In the genomic region with DNA sequence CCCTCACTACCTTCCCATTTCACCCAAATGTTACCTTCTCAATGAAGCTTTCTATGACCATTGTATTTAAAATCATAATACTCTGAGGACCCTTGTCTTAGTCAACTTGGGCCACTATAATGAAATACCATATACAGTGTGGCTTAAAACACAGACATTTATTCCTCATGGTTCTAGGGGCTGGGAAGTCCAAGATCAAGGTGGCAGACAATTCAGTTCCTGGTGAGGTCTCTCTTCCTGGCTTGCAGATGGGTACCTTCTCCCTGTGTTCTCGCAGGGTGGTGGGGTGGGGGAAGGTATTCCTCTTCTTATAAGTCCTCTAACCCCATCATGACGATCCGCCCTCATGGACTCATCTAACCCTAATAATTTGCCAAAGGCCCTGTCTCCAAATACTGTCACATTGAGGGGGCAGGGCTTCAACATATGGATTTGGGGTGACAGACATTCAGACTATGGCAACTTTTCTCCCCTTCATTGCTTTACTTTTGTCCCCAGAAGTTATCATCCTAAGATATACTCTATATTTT, we compare ENCODE assay signal across 23 cellular contexts.
DNase-seq lines count a peak whose midpoint lies in the region; ATAC-seq, FAIRE-seq and TF ChIP-seq lines count a peak whose summit lies in the region.
"Had no signal": no experiment of that assay in that cellular context is flagged by ENCODE, and none has a peak within 500 bp of the region (broad histone marks: within the 10 kb centered on the region; RNA-seq: fewer than 3 reads in every experiment).

No MANE protein-coding gene starts in this region.

- no peak overlapping the region for H3K9ac ChIP-seq in HepG2 (ENCODE audit: insufficient read depth, low read depth, low read length)
- H3K9ac ChIP-seq: BLaER1 treated with 17β-estradiol and CSF1 and Interleukin-3, amounts not matched to agents 10 nM and 100 nM had no signal

- in situ Hi-C loops in HepG2 (cut with HindIII; ENCODE audit: extremely low pct_ligation_motif_present, low pct_unique_long_range_greater_than_20kb), result no loop called here

- H3K4me3 Mint-ChIP-seq in activated CD8-positive, alpha-beta memory T cell treated with anti-CD3 and anti-CD28 coated beads, Interleukin-2, amount 10 ng/mL, durations not matched to agents 7 days and 5 days, result no peak overlapping the region
- no peak overlapping the region for H3K4me3 Mint-ChIP-seq in activated T-cell treated with anti-CD3 and anti-CD28 coated beads, Interleukin-2, amount 50 U/mL, for 72 hours
- H3K4me3 Mint-ChIP-seq: B cell; CD4-positive, alpha-beta T cell; CD8-positive, alpha-beta T cell had no signal

- no peaks in the 10 kb centered on the region for H3K79me2 ChIP-seq in HepG2 (ENCODE audit: insufficient read depth, low read length)

- no peaks in the 10 kb centered on the region for H3K27me3 ChIP-seq in HepG2 (ENCODE audit: control insufficient read depth in 1 of 2, insufficient read depth in 2 of 2, low read length in 2 of 2)
- no peaks in the 10 kb centered on the region for H3K27me3 ChIP-seq in right lobe of liver
- no peaks in the 10 kb centered on the region for H3K27me3 ChIP-seq in esophagus muscularis mucosa
- H3K27me3 ChIP-seq: BLaER1 treated with 17β-estradiol and CSF1 and Interleukin-3, amounts not matched to agents 10 nM and 100 nM had no signal

- 69% methylated on average over 3 of the region's 3 CpGs for WGBS in HepG2 (ENCODE audit: low lambda C conversion rate)
- WGBS in right lobe of liver (ENCODE audit: insufficient coverage, low coverage, low lambda C conversion rate, missing lambda C conversion rate), result 86% methylated on average over 1 of the region's 3 CpGs
- 96% methylated on average over 3 of the region's 3 CpGs for WGBS in esophagus muscularis mucosa

- no peaks in the 10 kb centered on the region for H3K4me1 Mint-ChIP-seq in activated CD8-positive, alpha-beta memory T cell treated with anti-CD3 and anti-CD28 coated beads, Interleukin-2, amount 10 ng/mL, durations not matched to agents 7 days and 5 days
- H3K4me1 Mint-ChIP-seq in activated T-cell treated with anti-CD3 and anti-CD28 coated beads, Interleukin-2, amount 50 U/mL, for 72 hours (ENCODE audit: low read depth), result no peaks in the 10 kb centered on the region
- H3K4me1 Mint-ChIP-seq: B cell had no signal

- TF ChIP-seq EP300 in HepG2 (IDR thresholded peaks at IDR 0.05; ENCODE audit: low read depth in 2 of 2, low read length in 2 of 2), result no peak
- no peak for TF ChIP-seq EP300 in HepG2 (CRISPR knock-in tag; IDR thresholded peaks at IDR 0.05; ENCODE audit: borderline replicate concordance)
- TF ChIP-seq EP300 in esophagus muscularis mucosa (IDR thresholded peaks at IDR 0.05), result no peak

- TF ChIP-seq RAD21 in HepG2 (CRISPR knock-in tag; IDR thresholded peaks at IDR 0.05), result no peak

- intact Hi-C loops in HepG2 (cut with micrococcal nuclease; ENCODE audit: unreplicated experiment), result no loop called here
- intact Hi-C loops in right lobe of liver (cut with DNase I), result no loop called here
- intact Hi-C loops in esophagus muscularis mucosa (cut with DNase I), result no loop called here

- FAIRE-seq in HepG2 (lab: Jason Lieb, UNC), result no peak
- FAIRE-seq: A549, D721Med, G401.6, GM12878, GM12892, GM18507 had no signal

- DNase-seq in activated CD8-positive, alpha-beta memory T cell treated with anti-CD3 and anti-CD28 coated beads for 24 hours, result peak; percentile 15
- no peak for DNase-seq in activated CD8-positive, alpha-beta memory T cell treated with anti-CD3 and anti-CD28 coated beads, Interleukin-2, amount 10 ng/mL, durations not matched to agents 7 days and 5 days
- DNase-seq in HepG2 (ENCODE audit: low spot score) (no peak), right lobe of liver (no peak), esophagus muscularis mucosa (ENCODE audit: extremely low spot score) (peak; percentile 78), GDM1 (lab: John Stamatoyannopoulos, UW) (no peak)
- no peak for DNase-seq in activated T-cell treated with anti-CD3 and anti-CD28 coated beads, Interleukin-2, amount 50 U/mL, for 72 hours
- DNase-seq: AML-193; Caco-2; Calu3; CD4-positive, alpha-beta T cell; CD8-positive, alpha-beta T cell; DMS79 treated with DMSO at 0.1 percent for 48 hours had no signal

- H2AFZ ChIP-seq in HepG2 (ENCODE audit: low read length), result no peak overlapping the region

- H3K9me3 ChIP-seq in HepG2 (ENCODE audit: low read length) (no peaks in the 10 kb centered on the region), right lobe of liver (no peaks in the 10 kb centered on the region), esophagus muscularis mucosa (peaks cover 0 to 9% (median 0%) of the 10 kb centered on the region in 4 donors)
- H3K9me3 ChIP-seq: A549, Caco-2 had no signal

- H3K36me3 Mint-ChIP-seq in activated CD8-positive, alpha-beta memory T cell treated with anti-CD3 and anti-CD28 coated beads, Interleukin-2, amount 10 ng/mL, durations not matched to agents 7 days and 5 days, result peaks cover 3% of the 10 kb centered on the region
- peaks cover 4 to 11% of the 10 kb centered on the region in 2 donors for H3K36me3 Mint-ChIP-seq in activated T-cell treated with anti-CD3 and anti-CD28 coated beads, Interleukin-2, amount 50 U/mL, for 72 hours (ENCODE audit: insufficient read depth in 2 of 2)

- no peaks in the 10 kb centered on the region for H3K27me3 Mint-ChIP-seq in activated CD8-positive, alpha-beta memory T cell treated with anti-CD3 and anti-CD28 coated beads, Interleukin-2, amount 10 ng/mL, durations not matched to agents 7 days and 5 days
- H3K27me3 Mint-ChIP-seq in activated T-cell treated with anti-CD3 and anti-CD28 coated beads, Interleukin-2, amount 50 U/mL, for 72 hours (ENCODE audit: low read depth), result no peaks in the 10 kb centered on the region
- H3K27me3 Mint-ChIP-seq: CD4-positive, alpha-beta T cell had no signal

- no peak overlapping the region for H3K4me3 ChIP-seq in HepG2 (replicated peaks in 1 of 3; ENCODE audit: insufficient read depth in 1 of 3, low read depth in 2 of 3, low read length in 3 of 3)
- H3K4me3 ChIP-seq in right lobe of liver, result no peak overlapping the region
- no peak overlapping the region for H3K4me3 ChIP-seq in esophagus muscularis mucosa
- H3K4me3 ChIP-seq: A549; BLaER1 treated with 17β-estradiol and CSF1 and Interleukin-3, amounts not matched to agents 10 nM and 100 nM; GM12878 had no signal

- BruUV-seq in HepG2 (replicated peaks; lab: Mats Ljungman, UMichigan), result no TSS peak

- POLR2A ChIA-PET in HepG2 (lab: Yijun Ruan, JAX), result no interaction called here

- CTCF ChIA-PET in activated CD8-positive, alpha-beta memory T cell treated with anti-CD3 and anti-CD28 coated beads, Interleukin-2, amount 10 ng/mL, durations not matched to agents 7 days and 5 days (lab: Charles Lee), result no interaction called here
- CTCF ChIA-PET in HepG2 (lab: Yijun Ruan, JAX; ENCODE audit: low intra/inter-chr PET ratio, low total read pairs), result no interaction called here

- no peak for ATAC-seq in activated CD8-positive, alpha-beta memory T cell treated with anti-CD3 and anti-CD28 coated beads, Interleukin-2, amount 10 ng/mL, durations not matched to agents 7 days and 5 days
- no peak for ATAC-seq in HepG2
- no peak for ATAC-seq in right lobe of liver
- ATAC-seq in activated T-cell treated with anti-CD3 and anti-CD28 coated beads, Interleukin-2, amount 50 U/mL, for 72 hours (replicated peaks in 1 of 2), result no peak
- ATAC-seq: A549; CD8-positive, alpha-beta T cell; GM12878 had no signal

- H3K36me3 ChIP-seq in HepG2 (replicated peaks in 1 of 2; ENCODE audit: control insufficient read depth in 1 of 2, insufficient read depth in 2 of 2, low read length in 2 of 2) (no peaks in the 10 kb centered on the region), right lobe of liver (no peaks in the 10 kb centered on the region), esophagus muscularis mucosa (no peaks in the 10 kb centered on the region)

- H3K4me1 ChIP-seq in HepG2 (ENCODE audit: insufficient read depth, low read length) (peaks cover 39% of the 10 kb centered on the region), right lobe of liver (peaks cover 0 to 59% (median 14%) of the 10 kb centered on the region in 4 donors), esophagus muscularis mucosa (no peaks in the 10 kb centered on the region)
- H3K4me1 ChIP-seq: A549, Caco-2 had no signal

- H3K27ac ChIP-seq in HepG2 (ENCODE audit: extremely low read length, insufficient read depth, low read length) (no peak overlapping the region), right lobe of liver (no peak overlapping the region), esophagus muscularis mucosa (replicated peaks in 1 of 4) (no peak overlapping the region)
- H3K27ac ChIP-seq: 22Rv1, A549, C4-2B had no signal

- H3K4me2 ChIP-seq in HepG2 (ENCODE audit: low read depth, low read length), result no peak overlapping the region
- H3K4me2 ChIP-seq: A549 had no signal

- no peak overlapping the region for H3K27ac Mint-ChIP-seq in activated CD8-positive, alpha-beta memory T cell treated with anti-CD3 and anti-CD28 coated beads, Interleukin-2, amount 10 ng/mL, durations not matched to agents 7 days and 5 days
- H3K27ac Mint-ChIP-seq in activated T-cell treated with anti-CD3 and anti-CD28 coated beads, Interleukin-2, amount 50 U/mL, for 72 hours, result no peak overlapping the region
- H3K27ac Mint-ChIP-seq: B cell; CD4-positive, alpha-beta T cell; CD8-positive, alpha-beta T cell had no signal

- no peak for TF ChIP-seq POLR2A in HepG2 (IDR thresholded peaks at IDR 0.05; ENCODE audit: insufficient read depth in 1 of 2, low read depth in 2 of 2, low read length in 2 of 2)
- TF ChIP-seq POLR2A in right lobe of liver (IDR thresholded peaks at IDR 0.05), result no peak
- TF ChIP-seq POLR2A in esophagus muscularis mucosa (IDR thresholded peaks at IDR 0.05; ENCODE audit: low read depth), result no peak

- H3K9me3 Mint-ChIP-seq in activated CD8-positive, alpha-beta memory T cell treated with anti-CD3 and anti-CD28 coated beads, Interleukin-2, amount 10 ng/mL, durations not matched to agents 7 days and 5 days (ENCODE audit: low read depth), result peaks cover 3% of the 10 kb centered on the region
- peaks cover 2 to 5% of the 10 kb centered on the region in 2 donors for H3K9me3 Mint-ChIP-seq in activated T-cell treated with anti-CD3 and anti-CD28 coated beads, Interleukin-2, amount 50 U/mL, for 72 hours

- TF ChIP-seq CTCF in HepG2 (CRISPR knock-in tag; IDR thresholded peaks at IDR 0.05), result no peak
- no peak for TF ChIP-seq CTCF in right lobe of liver (IDR thresholded peaks at IDR 0.05)
- TF ChIP-seq CTCF in esophagus muscularis mucosa (IDR thresholded peaks at IDR 0.05), result no peak

- H4K20me1 ChIP-seq in HepG2 (ENCODE audit: insufficient read depth, low read length), result no peaks in the 10 kb centered on the region

TF ChIP-seq in HepG2, 621 proteins besides CTCF, POLR2A, EP300 and RAD21 (continues in another document):
- peak; percentile 92; the same call in 1 of the 2 replicates for TF ChIP-seq ZNF564 (CRISPR knock-in tag; IDR thresholded peaks at IDR 0.05)

Comparison
In these comparisons a context has a peak if more than half of its experiments do, and no peak if none do; other contexts are left out.
1. DNase-seq: peak in activated CD8-positive, alpha-beta memory T cell treated with anti-CD3 and anti-CD28 coated beads for 24 hours (single experiment) and esophagus muscularis mucosa (single experiment); none in activated CD8-positive, alpha-beta memory T cell treated with anti-CD3 and anti-CD28 coated beads, Interleukin-2, amount 10 ng/mL, durations not matched to agents 7 days and 5 days (single experiment), HepG2 (single experiment), right lobe of liver (0 of 3), GDM1 (single experiment) and activated T-cell treated with anti-CD3 and anti-CD28 coated beads, Interleukin-2, amount 50 U/mL, for 72 hours (0 of 2).